Comparison of ENCODE assay signal across 8 cellular contexts in genomic region chr15:64990168-64990470, GRCh38. TPM values are rescaled to one million over a fixed set of nuclear protein-coding genes. Genes with fewer than 3 reads are reported as not detected.
DNase-seq lines count a peak whose midpoint lies in the region; ATAC-seq and TF ChIP-seq lines count a peak whose summit lies in the region.

No MANE protein-coding gene starts in this region.

- no peak for ATAC-seq in naive B cell (ENCODE audit: low read depth in 2 of 2)
- ATAC-seq in GM18861 (IDR thresholded peaks at IDR 0.05; ENCODE audit: unreplicated experiment): no peak
- no peak for ATAC-seq in HG02571 (IDR thresholded peaks at IDR 0.05; ENCODE audit: unreplicated experiment)

- TF ChIP-seq CTCF in AG10803 (conservative IDR thresholded peaks at IDR 0.05; ENCODE audit: low read length) (no peak), MM.1S (IDR thresholded peaks at IDR 0.05; ENCODE audit: low read length) (no peak)

- H3K36me3 Mint-ChIP-seq in naive B cell: no peaks in the 10 kb centered on the region

- no peaks in the 10 kb centered on the region for H4K20me1 ChIP-seq in MM.1S (ENCODE audit: insufficient read depth, low read length)

- H3K27ac ChIP-seq in MM.1S (ENCODE audit: low read length): peak overlapping the region; percentile 62; the same call in 1 of the 2 replicates
- H3K27ac ChIP-seq in ectodermal cell (ENCODE audit: insufficient read depth, low read depth, low read length, poor library complexity, severe bottlenecking): peak overlapping the region; percentile 22

- no peaks in the 10 kb centered on the region for H3K9me3 Mint-ChIP-seq in naive B cell

- H3K4me3 ChIP-seq in AG10803 (ENCODE audit: low read length) (peak overlapping the region; percentile 79), MM.1S (ENCODE audit: low read length) (peak overlapping the region; percentile 69), ectodermal cell (ENCODE audit: insufficient read depth, low read depth, low read length) (peak overlapping the region; percentile 67)

- no peaks in the 10 kb centered on the region for H3K9me2 ChIP-seq in MM.1S (replicated peaks; ENCODE audit: insufficient read depth, low read length)

- H3K27me3 Mint-ChIP-seq in naive B cell: no peaks in the 10 kb centered on the region

- no peaks in the 10 kb centered on the region for H3K27me3 ChIP-seq in MM.1S (replicated peaks; ENCODE audit: insufficient read depth, low read length)
- no peaks in the 10 kb centered on the region for H3K27me3 ChIP-seq in ectodermal cell (ENCODE audit: control insufficient read depth, insufficient read depth, low read length, poor library complexity, severe bottlenecking)

- peak overlapping the region; percentile 88 for H2AFZ ChIP-seq in MM.1S (ENCODE audit: low read length)

- H3K4me2 ChIP-seq in MM.1S (ENCODE audit: low read depth, low read length): peak overlapping the region; percentile 57

- H3K9ac ChIP-seq in MM.1S (ENCODE audit: low read length): peak overlapping the region; percentile 71; the same call in 1 of the 2 replicates

- peaks cover 7% of the 10 kb centered on the region; the same call in 1 of the 2 replicates for H3F3A ChIP-seq in MM.1S (ENCODE audit: insufficient read depth, low read length)

- 5 to 7% methylated on average over 6 to 8 of the region's 9 CpGs for WGBS in ectodermal cell, 2 experiments

- peak overlapping the region; percentile 91 to 97 (median 96) for H3K27ac Mint-ChIP-seq in naive B cell

- H3K9me3 ChIP-seq in MM.1S (replicated peaks; ENCODE audit: insufficient read depth, low read length) (no peaks in the 10 kb centered on the region), ectodermal cell (ENCODE audit: control insufficient read depth, low read length) (no peaks in the 10 kb centered on the region)

- H3K4me3 Mint-ChIP-seq in naive B cell: peak overlapping the region; percentile 86 to 98 (median 92)

- peaks cover 35 to 42% (median 38%) of the 10 kb centered on the region in 3 donors for H3K4me1 Mint-ChIP-seq in naive B cell

- DNase-seq in AG10803 (ENCODE audit: low read depth) (no peak), MM.1S (no peak), naive B cell (no peak), 8988T (no peak), mucosa of gallbladder (ENCODE audit: low spot score) (no peak)

- peaks cover 35% of the 10 kb centered on the region for H3K79me2 ChIP-seq in MM.1S (ENCODE audit: low read length)

- H3K36me3 ChIP-seq in MM.1S (replicated peaks; ENCODE audit: insufficient read depth, low read length) (no peaks in the 10 kb centered on the region), ectodermal cell (ENCODE audit: control insufficient read depth, insufficient read depth, low read length) (no peaks in the 10 kb centered on the region)

- no peaks in the 10 kb centered on the region for H3K4me1 ChIP-seq in MM.1S (ENCODE audit: low read length)
- H3K4me1 ChIP-seq in ectodermal cell (ENCODE audit: control insufficient read depth, insufficient read depth, low read length): peaks cover 6% of the 10 kb centered on the region

RNA-seq across cellular contexts. Expression of gene SPG21, which starts 0.4 kb away (rescaled TPM):
- 121 TPM for polyA plus RNA-seq in ectodermal cell (2013, experiment 1 of 4)
- 121 TPM for polyA plus RNA-seq in ectodermal cell (2013, experiment 2 of 4)
- 81.0 TPM for polyA plus RNA-seq in ectodermal cell (2013, experiment 3 of 4)
- polyA plus RNA-seq in ectodermal cell (2013, experiment 4 of 4): 91.0 TPM
- 100 to 1,000 TPM; 190 to 258 (median 205) TPM for polyA plus RNA-seq in naive B cell (ENCODE audit: low read depth in 6 of 6)
- 76.1 TPM for total RNA-seq in mucosa of gallbladder

RNA-seq across cellular contexts. Expression of gene MTFMT, which starts 39.3 kb away (rescaled TPM):
- polyA plus RNA-seq in ectodermal cell (2013, experiment 1 of 4): 17.3 TPM
- 13.5 TPM for polyA plus RNA-seq in ectodermal cell (2013, experiment 2 of 4)
- 10.9 TPM for polyA plus RNA-seq in ectodermal cell (2013, experiment 3 of 4)
- polyA plus RNA-seq in ectodermal cell (2013, experiment 4 of 4): 13.7 TPM
- polyA plus RNA-seq in naive B cell (ENCODE audit: low read depth in 6 of 6): 10 to 100 TPM; 16.3 to 25.2 (median 19.5) TPM
- 13.2 TPM for total RNA-seq in mucosa of gallbladder

RNA-seq across cellular contexts. Expression of gene SLC51B, which starts 55.1 kb away (rescaled TPM):
- not detected for polyA plus RNA-seq in ectodermal cell (2013, experiment 1 of 4)
- not detected for polyA plus RNA-seq in ectodermal cell (2013, experiment 2 of 4)
- polyA plus RNA-seq in ectodermal cell (2013, experiment 3 of 4): not detected
- not detected for polyA plus RNA-seq in ectodermal cell (2013, experiment 4 of 4)
- not detected for polyA plus RNA-seq in naive B cell (ENCODE audit: low read depth in 6 of 6)
- 0.37 TPM for total RNA-seq in mucosa of gallbladder
